ENCODE assay signal across 1 cellular context in genomic region chr5:59799668-59800374, GRCh38.
TF ChIP-seq lines count a peak whose summit lies in the region.

No MANE protein-coding gene starts in this region.

TF ChIP-seq in GM23338, 12 proteins besides CTCF, POLR2A, EP300 and RAD21 (continued from another document):
- no peak for TF ChIP-seq ZNF462 (CRISPR knock-in tag; IDR thresholded peaks at IDR 0.05)
- no peak for TF ChIP-seq JUNB (IDR thresholded peaks at IDR 0.05; ENCODE audit: unreplicated experiment)
- no peak for TF ChIP-seq ETS1 (IDR thresholded peaks at IDR 0.05)
